In the genomic region with DNA sequence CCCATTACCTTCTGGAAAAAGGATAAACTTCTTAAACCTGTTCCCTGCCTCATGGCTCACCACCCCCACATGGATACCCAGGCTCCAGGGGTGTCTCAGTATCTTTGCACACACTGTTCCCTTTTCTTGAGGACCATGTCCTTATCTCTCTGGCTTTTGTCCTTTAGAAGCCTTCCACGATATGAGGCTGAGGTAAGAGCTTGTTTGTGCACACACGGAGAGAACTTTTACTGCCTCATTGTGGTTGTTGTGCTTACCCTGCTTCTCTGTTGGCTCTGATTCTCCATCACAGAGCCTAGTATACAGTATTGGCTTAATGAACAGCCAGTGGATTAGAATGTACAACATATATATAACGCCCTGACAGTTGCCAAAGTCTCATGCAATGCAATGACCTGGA, we compare ENCODE assay signal across 22 cellular contexts.
DNase-seq lines count a peak whose midpoint lies in the region; ATAC-seq and TF ChIP-seq lines count a peak whose summit lies in the region.
"Had no signal": no experiment of that assay in that cellular context is flagged by ENCODE, and none has a peak within 500 bp of the region (broad histone marks: within the 10 kb centered on the region; RNA-seq: fewer than 3 reads in every experiment).

No MANE protein-coding gene starts in this region.

- DNase-seq in NCI-H1092 treated with DMSO at 0.1 percent for 48 hours (lab: John Stamatoyannopoulos, UW) (peak; percentile 77), NCI-H1092 (lab: John Stamatoyannopoulos, UW) (no peak), GM23338 (ENCODE audit: low spot score) (no peak), left ventricle myocardium superior (no peak), retina (peak; percentile 19), NCI-H128 (lab: John Stamatoyannopoulos, UW; ENCODE audit: unreplicated experiment) (no peak), NCI-H1048 (lab: John Stamatoyannopoulos, UW) (no peak)
- no peak for DNase-seq in activated CD8-positive, alpha-beta memory T cell treated with anti-CD3 and anti-CD28 coated beads, Interleukin-2, amount 50 U/mL, for 4 hours
- DNase-seq: 8988T; activated CD8-positive, alpha-beta memory T cell treated with anti-CD3 and anti-CD28 coated beads for 24 hours; activated T-cell treated with anti-CD3 and anti-CD28 coated beads, Interleukin-2, amount 50 U/mL, for 24 hours; CD8-positive, alpha-beta T cell; immature natural killer cell; IMR-90; Peyer's patch had no signal

- H3K4me3 Mint-ChIP-seq in GM23338 = no peak overlapping the region
- H3K4me3 Mint-ChIP-seq: activated T-cell treated with anti-CD3 and anti-CD28 coated beads, Interleukin-2, amount 50 U/mL, for 24 hours; CD8-positive, alpha-beta T cell; immature natural killer cell; natural killer cell treated with Interleukin-12 subunit alpha and Interleukin-12 subunit beta and Interleukin-15 and Interleukin-18, amount 100 ng/mL, for 72 hours; stimulated activated naive CD8-positive, alpha-beta T cell treated with anti-CD3 and anti-CD28 coated beads, Interleukin-15, Interleukin-2, amounts not matched to agents 100 ng/mL and 50 ng/mL, for 24 hours; T-helper 1 cell treated with Interleukin-12 subunit alpha and Interleukin-12 subunit beta and Interleukin-4 antibody, amounts not matched to agents 30 μg/mL and 1 μg/mL, for 36 hours had no signal

- ATAC-seq in GM23338 = no peak
- ATAC-seq in left ventricle myocardium superior = peak; percentile 67
- ATAC-seq: body of pancreas; CD8-positive, alpha-beta T cell; left lobe of liver; natural killer cell treated with Interleukin-12 subunit alpha and Interleukin-12 subunit beta and Interleukin-15 and Interleukin-18, amount 100 ng/mL, for 72 hours; sciatic nerve had no signal

- H4K20me1 ChIP-seq in GM23338 (replicated peaks; ENCODE audit: insufficient read depth) = no peaks in the 10 kb centered on the region

- H2AFZ ChIP-seq in GM23338 = no peak overlapping the region
- H2AFZ ChIP-seq: parathyroid adenoma had no signal

- intact Hi-C loops in left ventricle myocardium superior (cut with micrococcal nuclease) = no loop called here

- H3K4me1 ChIP-seq in GM23338 (ENCODE audit: insufficient read depth) = peaks cover 57% of the 10 kb centered on the region

- peaks cover 11% of the 10 kb centered on the region for H3K27me3 Mint-ChIP-seq in GM23338 (ENCODE audit: insufficient read depth, low read depth, poor library complexity)

- H3K27ac Mint-ChIP-seq in GM23338 = no peak overlapping the region
- H3K27ac Mint-ChIP-seq: activated T-cell treated with anti-CD3 and anti-CD28 coated beads, Interleukin-2, amount 50 U/mL, for 24 hours; CD8-positive, alpha-beta T cell; immature natural killer cell; natural killer cell treated with Interleukin-12 subunit alpha and Interleukin-12 subunit beta and Interleukin-15 and Interleukin-18, amount 100 ng/mL, for 72 hours; stimulated activated naive CD8-positive, alpha-beta T cell treated with anti-CD3 and anti-CD28 coated beads, Interleukin-15, Interleukin-2, amounts not matched to agents 100 ng/mL and 50 ng/mL, for 24 hours; T-helper 1 cell treated with Interleukin-12 subunit alpha and Interleukin-12 subunit beta and Interleukin-4 antibody, amounts not matched to agents 30 μg/mL and 1 μg/mL, for 36 hours had no signal

- no peak overlapping the region for H3K27ac ChIP-seq in GM23338 (ENCODE audit: low read depth)
- H3K27ac ChIP-seq: parathyroid adenoma had no signal

- no peaks in the 10 kb centered on the region for H3K36me3 ChIP-seq in GM23338 (ENCODE audit: insufficient read depth)
- H3K36me3 ChIP-seq: Peyer's patch had no signal

- no peak for TF ChIP-seq CTCF in GM23338 (conservative IDR thresholded peaks at IDR 0.05; ENCODE audit: low read depth in 2 of 2)

- no peaks in the 10 kb centered on the region for H3K27me3 ChIP-seq in GM23338 (ENCODE audit: insufficient read depth)
- H3K27me3 ChIP-seq: body of pancreas, Peyer's patch had no signal

- no peaks in the 10 kb centered on the region for H3K36me3 Mint-ChIP-seq in GM23338 (ENCODE audit: low read depth)
- H3K36me3 Mint-ChIP-seq: CD8-positive, alpha-beta T cell; immature natural killer cell; natural killer cell treated with Interleukin-12 subunit alpha and Interleukin-12 subunit beta and Interleukin-15 and Interleukin-18, amount 100 ng/mL, for 72 hours had no signal

- no peaks in the 10 kb centered on the region; the same call in 2 of the 3 replicates for H3K9me3 Mint-ChIP-seq in GM23338
- H3K9me3 Mint-ChIP-seq: CD8-positive, alpha-beta T cell; immature natural killer cell; natural killer cell treated with Interleukin-12 subunit alpha and Interleukin-12 subunit beta and Interleukin-15 and Interleukin-18, amount 100 ng/mL, for 72 hours; T-helper 1 cell treated with Interleukin-12 subunit alpha and Interleukin-12 subunit beta and Interleukin-4 antibody, amounts not matched to agents 30 μg/mL and 1 μg/mL, for 36 hours had no signal

- no peaks in the 10 kb centered on the region for H3F3A ChIP-seq in GM23338 (replicated peaks; ENCODE audit: low read depth)

- H3K4me3 ChIP-seq in GM23338 = 0 out of 2 replicates have a peak overlapping the region, but pooled peaks have one; percentile 40
- H3K4me3 ChIP-seq: body of pancreas, Peyer's patch had no signal

- peak overlapping the region; percentile 77 for H3K4me2 ChIP-seq in GM23338

- no peaks in the 10 kb centered on the region for H3K9me2 ChIP-seq in GM23338 (ENCODE audit: insufficient read depth)

- H3K4me1 Mint-ChIP-seq in GM23338 = peaks cover 65% of the 10 kb centered on the region
- H3K4me1 Mint-ChIP-seq: immature natural killer cell had no signal

- no peaks in the 10 kb centered on the region for H3K79me2 ChIP-seq in GM23338 (replicated peaks; ENCODE audit: insufficient read depth)
- H3K79me2 ChIP-seq: parathyroid adenoma had no signal

TF ChIP-seq in GM23338, 12 proteins besides CTCF, POLR2A, EP300 and RAD21 (continues in another document):
- TF ChIP-seq EZH2phosphoT487 (IDR thresholded peaks at IDR 0.05; ENCODE audit: unreplicated experiment) = no peak
- TF ChIP-seq ETS1 (IDR thresholded peaks at IDR 0.05) = no peak
- TF ChIP-seq REST (IDR thresholded peaks at IDR 0.05; ENCODE audit: unreplicated experiment) = no peak

Comparison
In these comparisons a context has a peak if more than half of its experiments do, and no peak if none do; other contexts are left out.
1. DNase-seq: peak in NCI-H1092 treated with DMSO at 0.1 percent for 48 hours (single experiment) and retina (single experiment); none in NCI-H1092 (single experiment), GM23338 (single experiment), left ventricle myocardium superior (single experiment), activated CD8-positive, alpha-beta memory T cell treated with anti-CD3 and anti-CD28 coated beads, Interleukin-2, amount 50 U/mL, for 4 hours (single experiment), NCI-H128 (single experiment) and NCI-H1048 (single experiment).